In genomic region chr4:60683357-60683756, GRCh38 we compare ENCODE assay signal across 18 cellular contexts.
DNase-seq lines count a peak whose midpoint lies in the region; ATAC-seq, FAIRE-seq and TF ChIP-seq lines count a peak whose summit lies in the region.
"Had no signal": no experiment of that assay in that cellular context is flagged by ENCODE, and none has a peak within 500 bp of the region (broad histone marks: within the 10 kb centered on the region; RNA-seq: fewer than 3 reads in every experiment).

No MANE protein-coding gene starts in this region.

- H3K36me3 Mint-ChIP-seq in MCF 10A (ENCODE audit: insufficient read depth, unreplicated experiment) = no peaks in the 10 kb centered on the region
- no peaks in the 10 kb centered on the region for H3K36me3 Mint-ChIP-seq in astrocyte (ENCODE audit: low read depth, unreplicated experiment)
- no peaks in the 10 kb centered on the region for H3K36me3 Mint-ChIP-seq in natural killer cell

- H3K18ac ChIP-seq in trophoblast cell (ENCODE audit: low read length) = no peak overlapping the region

- H2AK5ac ChIP-seq in trophoblast cell (ENCODE audit: low read length) = no peak overlapping the region

- TF ChIP-seq CTCF in MCF 10A (IDR thresholded peaks at IDR 0.05; ENCODE audit: unreplicated experiment) (no peak), breast epithelium (IDR thresholded peaks at IDR 0.05) (no peak), astrocyte (IDR thresholded peaks at IDR 0.05; ENCODE audit: insufficient read depth, low read depth, low read length) (no peak), foreskin fibroblast (IDR thresholded peaks at IDR 0.05; ENCODE audit: low read depth, low read length) (no peak), natural killer cell (IDR thresholded peaks at IDR 0.05) (no peak)

- peak; percentile 14 for DNase-seq in MCF 10A (ENCODE audit: unreplicated experiment)
- DNase-seq in breast epithelium (ENCODE audit: low spot score in 2 of 2) = no peak
- DNase-seq in astrocyte (ENCODE audit: low read depth) = peak; percentile 84
- peak; percentile 70 to 89 for DNase-seq in foreskin fibroblast
- DNase-seq in cerebellar cortex (ENCODE audit: low spot score) = no peak
- no peak for DNase-seq in trophoblast cell
- no peak for DNase-seq in stimulated activated CD4-positive, alpha-beta T cell treated with anti-CD3 and anti-CD28 coated beads, Interleukin-4, amount 100 ng/mL, for 4 hours
- DNase-seq in natural killer cell = no peak
- DNase-seq: activated CD8-positive, alpha-beta T cell treated with anti-CD3 and anti-CD28 coated beads for 36 hours; activated gamma-delta T cell; Kasumi-1; NCI-H2029; NCI-H774; T-helper 9 cell had no signal

- no peak overlapping the region for H4K91ac ChIP-seq in trophoblast cell (ENCODE audit: low read depth, low read length)

- no CpG with 5 or more reads among the region's 1 CpG for WGBS in trophoblast cell (ENCODE audit: extremely low coverage, insufficient coverage, insufficient read length)

- H3K9me3 Mint-ChIP-seq in MCF 10A (ENCODE audit: unreplicated experiment) (no peaks in the 10 kb centered on the region), astrocyte (ENCODE audit: unreplicated experiment) (no peaks in the 10 kb centered on the region), natural killer cell (peaks cover 3 to 6% of the 10 kb centered on the region in 2 donors)

- no peaks in the 10 kb centered on the region for H3K4me1 ChIP-seq in breast epithelium
- H3K4me1 ChIP-seq in astrocyte (ENCODE audit: insufficient read depth, low read length) = peaks cover 13% of the 10 kb centered on the region
- H3K4me1 ChIP-seq in trophoblast cell (ENCODE audit: control insufficient read depth in 1 of 2, insufficient read depth in 2 of 2, low read length in 2 of 2) = no peaks in the 10 kb centered on the region
- H3K4me1 ChIP-seq: gastroesophageal sphincter had no signal

- H2BK120ac ChIP-seq in trophoblast cell (ENCODE audit: insufficient read depth, low read length, poor library complexity) = no peak overlapping the region

- H4K8ac ChIP-seq in trophoblast cell (ENCODE audit: low read depth, low read length) = no peak overlapping the region

- peak; percentile 97 for FAIRE-seq in astrocyte (lab: Jason Lieb, UNC)
- FAIRE-seq: colon, D721Med had no signal

- peak overlapping the region in 1 of 2 donors; percentile 25 for H3K27ac ChIP-seq in breast epithelium
- peak overlapping the region; percentile 100 for H3K27ac ChIP-seq in astrocyte (ENCODE audit: low read depth, low read length)
- no peak overlapping the region for H3K27ac ChIP-seq in trophoblast cell (ENCODE audit: low read depth, low read length)
- H3K27ac ChIP-seq: 22Rv1, gastroesophageal sphincter had no signal

- no peaks in the 10 kb centered on the region for H4K20me1 ChIP-seq in astrocyte (ENCODE audit: insufficient read depth, low read length)

- H2BK12ac ChIP-seq in trophoblast cell (ENCODE audit: low read length) = no peak overlapping the region

- H3K9me3 ChIP-seq in breast epithelium (no peaks in the 10 kb centered on the region), astrocyte (ENCODE audit: insufficient read depth, low read depth, low read length) (no peaks in the 10 kb centered on the region), trophoblast cell (ENCODE audit: insufficient read depth, low read depth, low read length) (no peaks in the 10 kb centered on the region)
- H3K9me3 ChIP-seq: gastroesophageal sphincter had no signal

- no peak for ATAC-seq in natural killer cell
- ATAC-seq: activated CD8-positive, alpha-beta T cell treated with anti-CD3 and anti-CD28 coated beads for 36 hours; gastroesophageal sphincter had no signal

- H2AFZ ChIP-seq in astrocyte (ENCODE audit: low read depth, low read length) (peak overlapping the region; percentile 12), trophoblast cell (ENCODE audit: insufficient read depth, low read length, poor library complexity) (no peak overlapping the region)

- H3K27ac Mint-ChIP-seq in MCF 10A (ENCODE audit: low read depth, unreplicated experiment) (no peak overlapping the region), astrocyte (ENCODE audit: unreplicated experiment) (peak overlapping the region; percentile 95), natural killer cell (no peak overlapping the region)
- H3K27ac Mint-ChIP-seq: activated CD8-positive, alpha-beta T cell treated with anti-CD3 and anti-CD28 coated beads for 36 hours had no signal

- H3K4me3 ChIP-seq in breast epithelium (no peak overlapping the region), astrocyte (ENCODE audit: insufficient read depth, low read depth, low read length) (peak overlapping the region; percentile 37), foreskin fibroblast (ENCODE audit: low read depth in 1 of 2, low read length in 2 of 2) (peak overlapping the region; percentile 7 to 34), trophoblast cell (ENCODE audit: low read depth, low read length) (no peak overlapping the region)
- H3K4me3 ChIP-seq: gastroesophageal sphincter had no signal

- no peak overlapping the region for H3K14ac ChIP-seq in trophoblast cell (ENCODE audit: low read length)

- no peak overlapping the region for H3K4ac ChIP-seq in trophoblast cell (ENCODE audit: low read depth, low read length)

- H3K36me3 ChIP-seq in breast epithelium (no peaks in the 10 kb centered on the region), astrocyte (ENCODE audit: insufficient read depth, low read length) (no peaks in the 10 kb centered on the region), trophoblast cell (ENCODE audit: control insufficient read depth in 1 of 2, insufficient read depth in 2 of 2, low read length in 2 of 2) (no peaks in the 10 kb centered on the region)
- H3K36me3 ChIP-seq: gastroesophageal sphincter had no signal

- no peak overlapping the region for H2BK5ac ChIP-seq in trophoblast cell (ENCODE audit: low read depth, low read length, poor library complexity)

- peak overlapping the region; percentile 86 for H3K9ac ChIP-seq in astrocyte (ENCODE audit: low read length)
- H3K9ac ChIP-seq in trophoblast cell (ENCODE audit: low read length) = no peak overlapping the region

- H3K79me2 ChIP-seq in astrocyte (ENCODE audit: insufficient read depth, low read length) (no peaks in the 10 kb centered on the region), trophoblast cell (ENCODE audit: control insufficient read depth, insufficient read depth, low read length, poor library complexity) (no peaks in the 10 kb centered on the region)

- H3K27me3 ChIP-seq in breast epithelium = no peaks in the 10 kb centered on the region
- H3K27me3 ChIP-seq in astrocyte (ENCODE audit: insufficient read depth, low read length) = no peaks in the 10 kb centered on the region
- no peaks in the 10 kb centered on the region for H3K27me3 ChIP-seq in trophoblast cell (ENCODE audit: insufficient read depth, low read length)
- H3K27me3 ChIP-seq: gastroesophageal sphincter had no signal

- no peak for TF ChIP-seq POLR2A in breast epithelium (IDR thresholded peaks at IDR 0.05)

- H4K12ac ChIP-seq in trophoblast cell (ENCODE audit: low read depth, low read length) = no peak overlapping the region

- H3K4me1 Mint-ChIP-seq in MCF 10A (ENCODE audit: insufficient read depth, unreplicated experiment) = no peaks in the 10 kb centered on the region
- H3K4me1 Mint-ChIP-seq in astrocyte (ENCODE audit: low read depth, unreplicated experiment) = peaks cover 16% of the 10 kb centered on the region
- H3K4me1 Mint-ChIP-seq in natural killer cell = no peaks in the 10 kb centered on the region

- H3K79me1 ChIP-seq in trophoblast cell (ENCODE audit: low read length) = no peaks in the 10 kb centered on the region

- intact Hi-C loops in MCF 10A (cut with micrococcal nuclease) (no loop called here), breast epithelium (cut with DNase I; ENCODE audit: low total_unique reads) (no loop called here), natural killer cell (cut with micrococcal nuclease) (no loop called here)

- no peaks in the 10 kb centered on the region for H3K27me3 Mint-ChIP-seq in MCF 10A (ENCODE audit: insufficient read depth, unreplicated experiment)
- no peaks in the 10 kb centered on the region for H3K27me3 Mint-ChIP-seq in astrocyte (ENCODE audit: low read depth, unreplicated experiment)
- H3K27me3 Mint-ChIP-seq in natural killer cell (ENCODE audit: low read depth in 2 of 2) = no peaks in the 10 kb centered on the region
- H3K27me3 Mint-ChIP-seq: activated CD8-positive, alpha-beta T cell treated with anti-CD3 and anti-CD28 coated beads for 36 hours had no signal

- no peak overlapping the region for H3K23ac ChIP-seq in trophoblast cell (ENCODE audit: low read length)

- H3K4me2 ChIP-seq in astrocyte (ENCODE audit: low read length) (peak overlapping the region; percentile 80), trophoblast cell (ENCODE audit: low read length) (no peak overlapping the region)

- no TSS peak for BruUV-seq in MCF 10A (replicated peaks; lab: Mats Ljungman, UMichigan)

- no peak overlapping the region for H3K4me3 Mint-ChIP-seq in MCF 10A (ENCODE audit: unreplicated experiment)
- H3K4me3 Mint-ChIP-seq in astrocyte (ENCODE audit: unreplicated experiment) = peak overlapping the region; percentile 69
- H3K4me3 Mint-ChIP-seq in natural killer cell = no peak overlapping the region
- H3K4me3 Mint-ChIP-seq: activated CD8-positive, alpha-beta T cell treated with anti-CD3 and anti-CD28 coated beads for 36 hours had no signal

- POLR2A ChIA-PET in MCF 10A (lab: Yijun Ruan, JAX) = no interaction called here

- CTCF ChIA-PET in MCF 10A (lab: Yijun Ruan, JAX) = no interaction called here

Comparison
In these comparisons a context has a peak if more than half of its experiments do, and no peak if none do; other contexts are left out.
1. DNase-seq: peak in MCF 10A (single experiment), astrocyte (single experiment) and foreskin fibroblast (2 of 2); none in breast epithelium (0 of 2), cerebellar cortex (single experiment), trophoblast cell (0 of 2), stimulated activated CD4-positive, alpha-beta T cell treated with anti-CD3 and anti-CD28 coated beads, Interleukin-4, amount 100 ng/mL, for 4 hours (0 of 2) and natural killer cell (single experiment).
2. H3K4me3 ChIP-seq: peak in astrocyte (single experiment) and foreskin fibroblast (2 of 2); none in breast epithelium (0 of 3) and trophoblast cell (single experiment).